ENCODE assay signal across 13 cellular contexts in genomic region chr1:104987210-104987609, GRCh38.
DNase-seq lines count a peak whose midpoint lies in the region; ATAC-seq, FAIRE-seq and TF ChIP-seq lines count a peak whose summit lies in the region.
"Had no signal": no experiment of that assay in that cellular context is flagged by ENCODE, and none has a peak within 500 bp of the region (broad histone marks: within the 10 kb centered on the region; RNA-seq: fewer than 3 reads in every experiment).

No MANE protein-coding gene starts in this region.

- no peaks in the 10 kb centered on the region for H3K4me1 ChIP-seq in SJCRH30
- H3K4me1 ChIP-seq: neural progenitor cell had no signal

- H3K4me3 ChIP-seq in SJCRH30 = no peak overlapping the region
- H3K4me3 ChIP-seq: neural progenitor cell, SK-N-MC had no signal

- no peak for DNase-seq in GM12891 (ENCODE audit: insufficient read length, low spot score)
- DNase-seq in CD1c-positive myeloid dendritic cell (ENCODE audit: extremely low spot score) = no peak
- DNase-seq in SJCRH30 = no peak
- DNase-seq in midbrain (lab: John Stamatoyannopoulos, UW) = no peak
- no peak for DNase-seq in GDM1 (lab: John Stamatoyannopoulos, UW)
- DNase-seq: EL, islet precursor cell, NCI-H526 had no signal

- H3K36me3 ChIP-seq in SJCRH30 = no peaks in the 10 kb centered on the region
- H3K36me3 ChIP-seq: neural progenitor cell had no signal

- FAIRE-seq in GM12891 (lab: Jason Lieb, UNC) = peak; percentile 5

- H3K9me3 ChIP-seq in SJCRH30 (replicated peaks) = no peaks in the 10 kb centered on the region

- H3K27me3 ChIP-seq in SJCRH30 = no peaks in the 10 kb centered on the region
- H3K27me3 ChIP-seq: neural progenitor cell had no signal

- no peak overlapping the region for H3K27ac ChIP-seq in SJCRH30
- H3K27ac ChIP-seq: neural progenitor cell, SK-N-MC had no signal

- TF ChIP-seq POLR2A in GM12891 (IDR thresholded peaks at IDR 0.05; ENCODE audit: low read depth, low read length) = no peak

- ATAC-seq in GM19397 (IDR thresholded peaks at IDR 0.05; ENCODE audit: unreplicated experiment) (peak; percentile 82), HG02759 (IDR thresholded peaks at IDR 0.05; ENCODE audit: unreplicated experiment) (peak; percentile 95), HG03442 (IDR thresholded peaks at IDR 0.05; ENCODE audit: unreplicated experiment) (peak; percentile 99)

TF ChIP-seq in GM12891, 5 proteins besides CTCF, POLR2A, EP300 and RAD21:
- TF ChIP-seq PAX5 (IDR thresholded peaks at IDR 0.05; ENCODE audit: insufficient read depth, low read length, severe bottlenecking) (no peak), POLR2AphosphoS5 (IDR thresholded peaks at IDR 0.05; ENCODE audit: low read depth, low read length) (no peak), SPI1 (IDR thresholded peaks at IDR 0.05; ENCODE audit: low read depth, low read length) (no peak), TAF1 (IDR thresholded peaks at IDR 0.05; ENCODE audit: low read depth, low read length) (no peak), POU2F2 (IDR thresholded peaks at IDR 0.05; ENCODE audit: low read depth, low read length) (no peak)
